In the genomic region with DNA sequence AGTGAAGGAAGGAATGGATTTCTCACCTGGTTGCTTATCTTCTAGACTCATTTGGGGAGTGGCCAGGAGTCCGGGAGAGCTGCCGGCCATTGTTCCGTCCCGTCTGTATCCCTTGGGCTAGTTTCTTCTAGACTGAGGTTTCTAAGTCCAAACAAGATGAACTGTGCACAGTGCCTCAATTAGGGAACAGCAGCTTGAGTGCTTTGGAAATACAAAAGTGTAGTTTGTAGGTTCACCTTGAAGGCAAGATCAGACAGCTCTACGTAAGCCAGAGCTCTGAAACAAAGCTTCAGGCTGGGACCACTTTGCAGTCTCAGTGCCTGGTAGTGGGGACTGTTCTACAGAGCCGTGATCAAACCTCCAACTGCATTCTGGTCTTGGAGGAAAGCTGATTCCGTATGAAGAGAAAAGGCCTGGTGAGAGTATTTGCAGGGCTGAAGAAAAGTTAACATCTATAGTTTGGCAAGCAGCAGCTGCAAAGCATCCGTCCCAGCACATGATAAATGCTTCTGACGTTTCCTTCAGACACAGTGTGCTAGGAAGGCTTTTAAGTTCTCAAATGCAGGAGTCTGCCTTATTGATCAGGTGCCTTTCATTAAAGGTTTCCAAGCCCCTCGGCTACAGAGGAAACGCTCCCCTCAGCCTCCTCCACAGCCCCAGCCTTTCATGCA, we compare ENCODE assay signal across 20 cellular contexts.
"Had no signal": no experiment of that assay in that cellular context is flagged by ENCODE, and none has a peak within 500 bp of the region (broad histone marks: within the 10 kb centered on the region; RNA-seq: fewer than 3 reads in every experiment).

No MANE protein-coding gene starts in this region.

- DNase-seq: activated CD4-positive, alpha-beta T cell treated with anti-CD3 and anti-CD28 coated beads for 36 hours; activated CD4-positive, alpha-beta T cell treated with anti-CD3 and anti-CD28 coated beads, Interleukin-2, amount 50 U/mL, for 48 hours; activated gamma-delta T cell; dermis blood vessel endothelial cell; effector memory CD4-positive, alpha-beta T cell; esophagus squamous epithelium; foreskin melanocyte; kidney glomerular epithelial cell; left ventricle myocardium superior; mucosa of descending colon; naive B cell; sigmoid colon; spleen; stimulated activated CD4-positive, alpha-beta T cell treated with anti-CD3 and anti-CD28 coated beads, Interleukin-4, amount 100 ng/mL, for 4 hours; stimulated activated naive B cell treated with anti-CD40 and anti-IgM and Interleukin-4, amounts not matched to agents 10 μg/mL and 1 μg/mL and 100 μg/mL, for 72 hours; thyroid gland; uterus had no signal

- H3K27me3 ChIP-seq: adrenal gland, esophagus squamous epithelium, spleen, thyroid gland, uterus had no signal

- H3K27me3 Mint-ChIP-seq: activated CD4-positive, alpha-beta T cell treated with anti-CD3 and anti-CD28 coated beads for 36 hours; activated naive CD4-positive, alpha-beta T cell treated with anti-CD3 and anti-CD28 coated beads, Interleukin-2, amount 50 U/mL, for 24 hours had no signal

- H3K4me1 ChIP-seq: adrenal gland, esophagus squamous epithelium, parathyroid adenoma, spleen, uterus had no signal

- ATAC-seq: activated CD4-positive, alpha-beta T cell treated with anti-CD3 and anti-CD28 coated beads for 36 hours; left ventricle myocardium superior; mucosa of descending colon; stimulated activated naive B cell treated with anti-CD40 and anti-IgM and Interleukin-4, amounts not matched to agents 10 μg/mL and 1 μg/mL and 100 μg/mL, for 72 hours had no signal

- H3K4me1 Mint-ChIP-seq: activated CD4-positive, alpha-beta T cell treated with anti-CD3 and anti-CD28 coated beads for 36 hours; activated naive CD4-positive, alpha-beta T cell treated with anti-CD3 and anti-CD28 coated beads, Interleukin-2, amount 50 U/mL, for 24 hours; naive B cell; stimulated activated naive B cell treated with anti-CD40 and anti-IgM and Interleukin-4, amounts not matched to agents 10 μg/mL and 1 μg/mL and 100 μg/mL, for 72 hours had no signal

- H3K27ac ChIP-seq: adrenal gland, esophagus squamous epithelium, parathyroid adenoma, sigmoid colon, spleen, thyroid gland, uterus had no signal

- H3K9me3 Mint-ChIP-seq: activated naive CD4-positive, alpha-beta T cell treated with anti-CD3 and anti-CD28 coated beads, Interleukin-2, amount 50 U/mL, for 24 hours; stimulated activated naive B cell treated with anti-CD40 and anti-IgM and Interleukin-4, amounts not matched to agents 10 μg/mL and 1 μg/mL and 100 μg/mL, for 72 hours had no signal

- H3K27ac Mint-ChIP-seq: activated CD4-positive, alpha-beta T cell treated with anti-CD3 and anti-CD28 coated beads for 36 hours; activated naive CD4-positive, alpha-beta T cell treated with anti-CD3 and anti-CD28 coated beads, Interleukin-2, amount 50 U/mL, for 24 hours; stimulated activated naive B cell treated with anti-CD40 and anti-IgM and Interleukin-4, amounts not matched to agents 10 μg/mL and 1 μg/mL and 100 μg/mL, for 72 hours had no signal

- H3K36me3 Mint-ChIP-seq: activated naive CD4-positive, alpha-beta T cell treated with anti-CD3 and anti-CD28 coated beads, Interleukin-2, amount 50 U/mL, for 24 hours; naive B cell; stimulated activated naive B cell treated with anti-CD40 and anti-IgM and Interleukin-4, amounts not matched to agents 10 μg/mL and 1 μg/mL and 100 μg/mL, for 72 hours had no signal

- H3K4me3 Mint-ChIP-seq: activated CD4-positive, alpha-beta T cell treated with anti-CD3 and anti-CD28 coated beads for 36 hours; activated naive CD4-positive, alpha-beta T cell treated with anti-CD3 and anti-CD28 coated beads, Interleukin-2, amount 50 U/mL, for 24 hours; naive B cell; stimulated activated naive B cell treated with anti-CD40 and anti-IgM and Interleukin-4, amounts not matched to agents 10 μg/mL and 1 μg/mL and 100 μg/mL, for 72 hours had no signal

- H3K36me3 ChIP-seq: adrenal gland, esophagus squamous epithelium, sigmoid colon, spleen, thyroid gland, uterus had no signal

- H3K4me3 ChIP-seq: adrenal gland, esophagus squamous epithelium, mucosa of descending colon, sigmoid colon, spleen, thyroid gland, uterus had no signal

- H3K9me3 ChIP-seq: adrenal gland, esophagus squamous epithelium, mucosa of descending colon, sigmoid colon, spleen, thyroid gland, uterus had no signal
